18 cellular contexts compared by ENCODE assay signal in genomic region chr19:12656899-12657571, GRCh38. TPM values are rescaled to one million over a fixed set of nuclear protein-coding genes. Genes with fewer than 3 reads are reported as not detected.
DNase-seq lines count a peak whose midpoint lies in the region; ATAC-seq and TF ChIP-seq lines count a peak whose summit lies in the region.
"Had no signal": no experiment of that assay in that cellular context is flagged by ENCODE, and none has a peak within 500 bp of the region (broad histone marks: within the 10 kb centered on the region; RNA-seq: fewer than 3 reads in every experiment).

No MANE protein-coding gene starts in this region.

- ATAC-seq in activated T-cell treated with anti-CD3 and anti-CD28 coated beads, Interleukin-2, amount 50 U/mL, for 4 hours: peak; percentile 37 to 41
- peak; percentile 36 for ATAC-seq in stimulated activated memory B cell treated with anti-CD40 and anti-IgM and Interleukin-4, amounts not matched to agents 10 μg/mL and 1 μg/mL and 100 μg/mL, for 72 hours
- ATAC-seq: HepG2 had no signal

- H3K4me3 Mint-ChIP-seq in activated T-cell treated with anti-CD3 and anti-CD28 coated beads, Interleukin-2, amount 50 U/mL, for 4 hours: no peak overlapping the region
- peak overlapping the region; percentile 37 for H3K4me3 Mint-ChIP-seq in endothelial cell (ENCODE audit: unreplicated experiment)
- H3K4me3 Mint-ChIP-seq in stimulated activated memory B cell treated with anti-CD40 and anti-IgM and Interleukin-4, amounts not matched to agents 10 μg/mL and 1 μg/mL and 100 μg/mL, for 72 hours: no peak overlapping the region
- H3K4me3 Mint-ChIP-seq: activated naive CD8-positive, alpha-beta T cell had no signal

- H3K4me3 ChIP-seq in uterus (no peak overlapping the region), esophagus muscularis mucosa (no peak overlapping the region)
- H3K4me3 ChIP-seq: skin epidermis, transverse colon had no signal

- WGBS in esophagus muscularis mucosa: 69% methylated on average over 50 of the region's 50 CpGs

- no peaks in the 10 kb centered on the region for H3K36me3 ChIP-seq in uterus
- peaks cover 35 to 92% (median 78%) of the 10 kb centered on the region in 4 donors for H3K36me3 ChIP-seq in esophagus muscularis mucosa

- no peak for TF ChIP-seq EP300 in esophagus muscularis mucosa (IDR thresholded peaks at IDR 0.05)

- H3K9me3 ChIP-seq in uterus (no peaks in the 10 kb centered on the region), esophagus muscularis mucosa (no peaks in the 10 kb centered on the region)
- H3K9me3 ChIP-seq: transverse colon had no signal

- H3K4me1 ChIP-seq in uterus: no peaks in the 10 kb centered on the region
- H3K4me1 ChIP-seq in esophagus muscularis mucosa: no peaks in the 10 kb centered on the region
- H3K4me1 ChIP-seq: transverse colon had no signal

- intact Hi-C loops in uterus (cut with DNase I; ENCODE audit: low total_unique reads) (no loop called here), esophagus muscularis mucosa (cut with DNase I) (no loop called here)

- H3K27me3 Mint-ChIP-seq in activated T-cell treated with anti-CD3 and anti-CD28 coated beads, Interleukin-2, amount 50 U/mL, for 4 hours (ENCODE audit: low read depth): no peaks in the 10 kb centered on the region
- H3K27me3 Mint-ChIP-seq in endothelial cell (ENCODE audit: unreplicated experiment): peaks cover 5% of the 10 kb centered on the region
- no peaks in the 10 kb centered on the region for H3K27me3 Mint-ChIP-seq in stimulated activated memory B cell treated with anti-CD40 and anti-IgM and Interleukin-4, amounts not matched to agents 10 μg/mL and 1 μg/mL and 100 μg/mL, for 72 hours
- H3K27me3 Mint-ChIP-seq: activated naive CD8-positive, alpha-beta T cell had no signal

- TF ChIP-seq POLR2A in uterus (IDR thresholded peaks at IDR 0.05) (no peak), esophagus muscularis mucosa (IDR thresholded peaks at IDR 0.05; ENCODE audit: low read depth) (no peak)

- TF ChIP-seq CTCF in endothelial cell (IDR thresholded peaks at IDR 0.05; ENCODE audit: unreplicated experiment) (no peak), uterus (IDR thresholded peaks at IDR 0.05) (no peak), esophagus muscularis mucosa (IDR thresholded peaks at IDR 0.05) (no peak)

- peaks cover 31% of the 10 kb centered on the region for H3K36me3 Mint-ChIP-seq in activated T-cell treated with anti-CD3 and anti-CD28 coated beads, Interleukin-2, amount 50 U/mL, for 4 hours (ENCODE audit: insufficient read depth)
- H3K36me3 Mint-ChIP-seq in endothelial cell (ENCODE audit: low read depth, unreplicated experiment): peaks cover 25% of the 10 kb centered on the region
- peaks cover 61% of the 10 kb centered on the region for H3K36me3 Mint-ChIP-seq in stimulated activated memory B cell treated with anti-CD40 and anti-IgM and Interleukin-4, amounts not matched to agents 10 μg/mL and 1 μg/mL and 100 μg/mL, for 72 hours

- no peak for DNase-seq in activated T-cell treated with anti-CD3 and anti-CD28 coated beads, Interleukin-2, amount 50 U/mL, for 4 hours
- DNase-seq in activated T-cell treated with anti-CD3 and anti-CD28 coated beads, Interleukin-2, amount 50 U/mL, for 1 hour: no peak
- DNase-seq in NAMALWA (ENCODE audit: low spot score) (peak; percentile 34), endothelial cell (ENCODE audit: low spot score) (no peak), uterus (no peak), glomerular visceral epithelial cell (ENCODE audit: extremely low spot score) (no peak), esophagus muscularis mucosa (ENCODE audit: extremely low spot score) (no peak)
- DNase-seq: hippocampal formation, NCI-H1092, NCI-H446, transverse colon had no signal

- H3K27ac Mint-ChIP-seq in endothelial cell (ENCODE audit: unreplicated experiment): no peak overlapping the region
- peak overlapping the region; percentile 25 for H3K27ac Mint-ChIP-seq in stimulated activated memory B cell treated with anti-CD40 and anti-IgM and Interleukin-4, amounts not matched to agents 10 μg/mL and 1 μg/mL and 100 μg/mL, for 72 hours
- H3K27ac Mint-ChIP-seq: activated naive CD8-positive, alpha-beta T cell had no signal

- no peaks in the 10 kb centered on the region for H3K4me1 Mint-ChIP-seq in activated T-cell treated with anti-CD3 and anti-CD28 coated beads, Interleukin-2, amount 50 U/mL, for 4 hours (ENCODE audit: low read depth)
- H3K4me1 Mint-ChIP-seq in endothelial cell (ENCODE audit: unreplicated experiment): no peaks in the 10 kb centered on the region
- H3K4me1 Mint-ChIP-seq in stimulated activated memory B cell treated with anti-CD40 and anti-IgM and Interleukin-4, amounts not matched to agents 10 μg/mL and 1 μg/mL and 100 μg/mL, for 72 hours: peaks cover 16% of the 10 kb centered on the region

- H3K27ac ChIP-seq in uterus: no peak overlapping the region
- peak overlapping the region in 1 of 4 donors; percentile 7 for H3K27ac ChIP-seq in esophagus muscularis mucosa (replicated peaks in 1 of 4)
- H3K27ac ChIP-seq: skin epidermis, transverse colon had no signal

- H3K9me3 Mint-ChIP-seq in activated T-cell treated with anti-CD3 and anti-CD28 coated beads, Interleukin-2, amount 50 U/mL, for 4 hours: no peaks in the 10 kb centered on the region
- H3K9me3 Mint-ChIP-seq in endothelial cell (ENCODE audit: unreplicated experiment): no peaks in the 10 kb centered on the region
- H3K9me3 Mint-ChIP-seq in stimulated activated memory B cell treated with anti-CD40 and anti-IgM and Interleukin-4, amounts not matched to agents 10 μg/mL and 1 μg/mL and 100 μg/mL, for 72 hours: no peaks in the 10 kb centered on the region

- H3K27me3 ChIP-seq in uterus (no peaks in the 10 kb centered on the region), esophagus muscularis mucosa (no peaks in the 10 kb centered on the region)
- H3K27me3 ChIP-seq: transverse colon had no signal

RNA-seq across cellular contexts. Expression of gene MAN2B1, which starts 9.5 kb away (rescaled TPM):
- total RNA-seq in activated T-cell treated with anti-CD3 and anti-CD28 coated beads, Interleukin-2, amount 50 U/mL, for 4 hours: 100 to 1,000 TPM in 2 of 3 donors, 10 to 100 TPM in 1; 97.3 to 131 (median 127) TPM
- 98.4 TPM for total RNA-seq in endothelial cell (ENCODE audit: unreplicated experiment)
- 10 to 100 TPM; 15.9 to 54.1 (median 42.8) TPM for total RNA-seq in uterus
- 10 to 100 TPM; 65.7 to 80.8 (median 68.9) TPM for total RNA-seq in esophagus muscularis mucosa

RNA-seq across cellular contexts. Expression of gene WDR83, which starts 9.6 kb away (rescaled TPM):
- total RNA-seq in activated T-cell treated with anti-CD3 and anti-CD28 coated beads, Interleukin-2, amount 50 U/mL, for 4 hours: 10 to 100 TPM; 27.8 to 29.6 (median 28.3) TPM
- total RNA-seq in endothelial cell (ENCODE audit: unreplicated experiment): 13.2 TPM
- total RNA-seq in uterus: 10 to 100 TPM in 2 of 4 donors, 1 to 10 TPM in 2; 1.5 to 24.7 (median 8.5) TPM
- 10 to 100 TPM in 3 of 4 donors, 1 to 10 TPM in 1; 10.0 to 19.7 (median 13.9) TPM for total RNA-seq in esophagus muscularis mucosa

RNA-seq across cellular contexts. Expression of gene DHPS, which starts 24.6 kb away (rescaled TPM):
- total RNA-seq in activated T-cell treated with anti-CD3 and anti-CD28 coated beads, Interleukin-2, amount 50 U/mL, for 4 hours: 100 to 1,000 TPM; 129 to 137 (median 132) TPM
- 55.3 TPM for total RNA-seq in endothelial cell (ENCODE audit: unreplicated experiment)
- total RNA-seq in uterus: 100 to 1,000 TPM in 2 of 4 donors, 10 to 100 TPM in 2; 70.9 to 125 (median 97.1) TPM
- total RNA-seq in esophagus muscularis mucosa: 10 to 100 TPM; 74.3 to 92.3 (median 85.0) TPM

RNA-seq across cellular contexts. Expression of gene GNG14, which starts 30.8 kb away (rescaled TPM):
- total RNA-seq in activated T-cell treated with anti-CD3 and anti-CD28 coated beads, Interleukin-2, amount 50 U/mL, for 4 hours: not detected
- not detected for total RNA-seq in endothelial cell (ENCODE audit: unreplicated experiment)
- total RNA-seq in uterus: not detected
- not detected for total RNA-seq in esophagus muscularis mucosa
- total RNA-seq: chondrocyte; HepG2; lung microvascular endothelial cell; T-helper 1 cell treated with Interleukin-12 subunit alpha and Interleukin-12 subunit beta and Interleukin-4 antibody, amounts not matched to agents 30 ng/mL and 1 ng/mL, for 36 hours; transverse colon had no signal

RNA-seq across cellular contexts. Expression of gene FBXW9, which starts 39.4 kb away (rescaled TPM):
- 1 to 10 TPM; 7.9 to 9.9 (median 9.4) TPM for total RNA-seq in activated T-cell treated with anti-CD3 and anti-CD28 coated beads, Interleukin-2, amount 50 U/mL, for 4 hours
- 8.0 TPM for total RNA-seq in endothelial cell (ENCODE audit: unreplicated experiment)
- 1 to 10 TPM in 2 of 4 donors, not detected in 2; 3.8 to 9.5 TPM for total RNA-seq in uterus
- total RNA-seq in esophagus muscularis mucosa: 10 to 100 TPM in 1 of 4 donors, 1 to 10 TPM in 3; 4.3 to 10.6 (median 7.5) TPM
